In the genomic region with DNA sequence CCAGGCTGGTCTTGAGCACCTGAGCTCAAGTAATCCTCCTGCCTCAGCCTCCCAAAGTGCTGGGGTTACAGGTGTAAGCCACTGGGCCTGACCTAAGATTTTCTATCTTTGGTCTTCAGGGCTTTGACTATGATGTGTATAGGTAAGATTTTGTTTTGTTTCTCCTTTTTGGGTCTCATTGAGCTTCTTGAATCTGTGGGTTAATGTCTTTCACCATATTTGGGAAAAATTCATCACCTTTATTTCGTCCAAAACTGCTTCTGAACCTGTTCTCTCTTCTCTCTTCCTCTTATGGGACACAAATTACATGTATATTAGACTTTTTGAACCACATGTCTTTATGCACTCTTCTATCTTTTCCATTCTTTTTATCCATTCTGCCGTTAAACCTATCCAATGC, we compare ENCODE assay signal across 18 cellular contexts.
"Had no signal": no experiment of that assay in that cellular context is flagged by ENCODE, and none has a peak within 500 bp of the region (broad histone marks: within the 10 kb centered on the region; RNA-seq: fewer than 3 reads in every experiment).

No MANE protein-coding gene starts in this region.

- H3K27ac ChIP-seq: neural progenitor cell, neutrophil, ovary, pancreas, parathyroid adenoma, prostate gland, psoas muscle, right atrium auricular region, right lobe of liver, sigmoid colon, skin epidermis, spleen had no signal

- H3K36me3 ChIP-seq: neural progenitor cell, neutrophil, ovary, pancreas, prostate gland, right atrium auricular region, right lobe of liver, sigmoid colon, spleen had no signal

- H3K9me3 ChIP-seq: neutrophil, ovary, pancreas, prostate gland, psoas muscle, right atrium auricular region, right lobe of liver, sigmoid colon had no signal

- H3K4me1 ChIP-seq: neural progenitor cell, pancreas, parathyroid adenoma, prostate gland, psoas muscle, right atrium auricular region, right lobe of liver, sigmoid colon, spleen had no signal

- ATAC-seq: naive thymus-derived CD8-positive, alpha-beta T cell; natural killer cell; natural killer cell treated with Interleukin-12 subunit alpha and Interleukin-12 subunit beta and Interleukin-15 and Interleukin-18, amount 100 ng/mL, for 72 hours; pancreas; psoas muscle; right cardiac atrium; right lobe of liver; sciatic nerve had no signal

- H3K4me3 ChIP-seq: neural progenitor cell, ovary, pancreas, prostate gland, psoas muscle, right atrium auricular region, right lobe of liver, sigmoid colon, skin epidermis, smooth muscle cell, spleen had no signal
